In the genomic region with DNA sequence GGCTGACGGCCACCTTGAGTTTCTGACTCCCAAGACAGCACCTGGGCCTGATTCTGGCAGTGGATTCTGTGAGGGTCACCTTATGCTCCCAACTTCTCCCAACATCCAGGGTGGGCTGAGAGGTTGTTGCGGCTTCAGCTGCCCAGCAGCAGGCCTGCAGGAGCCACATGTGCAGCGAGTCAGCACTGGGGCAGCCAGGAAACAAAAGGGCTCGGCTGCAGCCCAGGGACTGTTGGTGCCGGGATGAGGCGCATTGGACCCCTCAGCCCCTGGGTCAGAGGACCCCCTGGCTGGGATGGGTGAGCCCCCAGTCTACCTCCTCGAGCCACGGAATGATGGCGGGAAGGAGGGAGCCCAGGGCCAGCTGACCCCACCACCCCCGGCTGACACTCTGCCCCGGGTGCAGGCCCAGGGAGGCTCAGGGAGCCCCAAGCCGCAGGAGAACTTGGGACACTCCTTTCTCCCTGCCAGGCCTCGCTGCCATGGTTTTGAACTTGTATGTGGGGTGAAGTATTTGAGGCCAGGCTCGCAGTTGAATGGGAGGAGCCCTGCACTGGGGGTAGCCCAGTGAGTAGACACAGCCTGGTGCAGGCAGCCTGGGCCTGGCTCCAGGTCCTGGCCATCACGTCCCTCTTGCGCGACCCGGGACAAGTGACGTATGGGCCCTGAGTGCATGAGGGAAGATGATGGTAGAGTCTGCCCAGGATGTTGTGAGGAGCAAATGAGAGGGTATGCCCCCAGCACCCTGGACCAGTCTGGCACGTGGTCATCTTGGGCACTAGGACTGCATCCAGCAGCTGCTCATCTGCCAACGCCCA, we compare ENCODE assay signal across 1 cellular context. TPM values are rescaled to one million over a fixed set of nuclear protein-coding genes. Genes with fewer than 3 reads are reported as not detected.
"Had no signal": no experiment of that assay in that cellular context is flagged by ENCODE, and none has a peak within 500 bp of the region (broad histone marks: within the 10 kb centered on the region; RNA-seq: fewer than 3 reads in every experiment).

No MANE protein-coding gene starts in this region.

RNA-seq across cellular contexts. Expression of gene SAXO2, which starts 51.5 kb away (rescaled TPM):
- total RNA-seq: IMR-90 had no signal
